ENCODE assay signal across 8 cellular contexts in the genomic region with DNA sequence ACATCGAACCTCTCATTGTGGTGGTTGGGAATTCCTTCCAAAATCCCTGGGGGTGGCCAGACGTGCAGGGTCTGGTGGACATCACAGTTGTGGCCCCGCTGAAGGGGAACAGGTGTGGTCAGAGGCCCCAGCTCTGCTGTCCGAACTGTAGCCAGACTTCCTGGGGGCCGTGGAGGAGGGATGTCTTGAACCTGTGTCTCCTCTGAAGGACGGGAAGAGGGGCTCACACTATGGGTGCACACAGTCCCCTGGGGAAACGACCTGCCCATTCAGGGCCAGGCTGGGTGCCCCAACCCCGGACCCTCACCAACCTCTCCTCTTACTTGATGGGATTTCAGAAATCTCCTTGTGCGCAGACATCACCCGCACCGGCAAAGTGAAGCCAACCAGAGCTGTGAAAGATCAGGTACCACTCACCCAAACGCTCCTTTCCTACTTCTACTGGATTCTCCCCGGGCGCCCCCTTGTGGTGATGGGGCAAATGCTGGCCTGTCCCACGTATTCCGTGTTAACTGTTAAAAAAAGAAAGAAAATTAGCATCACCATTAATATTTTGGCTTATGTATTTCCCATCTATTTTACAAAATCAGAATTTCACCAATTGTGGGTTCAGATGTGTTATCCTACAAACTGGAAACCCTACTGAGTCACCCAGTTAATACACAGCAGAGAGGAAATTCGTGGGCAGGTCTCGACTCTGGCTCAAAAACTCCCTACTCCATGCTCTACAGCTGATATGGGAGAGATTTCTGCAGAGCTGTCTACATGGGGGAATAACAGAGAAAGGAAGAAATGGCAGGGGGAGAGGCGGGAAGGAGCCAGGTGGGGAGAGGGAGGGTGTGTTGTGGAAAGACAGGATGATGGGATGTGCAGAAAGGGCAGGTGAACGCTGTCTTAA.
A peak's percentile ranks its signal among the peaks of the same experiment; 100 is the strongest.
DNase-seq lines count a peak whose midpoint lies in the region; ATAC-seq and TF ChIP-seq lines count a peak whose summit lies in the region.

No MANE protein-coding gene starts in this region.

- ATAC-seq in HG03025 (IDR thresholded peaks at IDR 0.05; ENCODE audit: low FRiP score, unreplicated experiment) (no peak), GM18519 (IDR thresholded peaks at IDR 0.05; ENCODE audit: low FRiP score, unreplicated experiment) (no peak)

- no peaks in the 10 kb centered on the region for H3K36me3 Mint-ChIP-seq in T-helper 2 cell treated with Interferon-gamma antibody and Interleukin-4, amounts not matched to agents 5 μg/mL and 100 μg/mL, for 36 hours (ENCODE audit: low read depth)

- DNase-seq in GM03348 (ENCODE audit: low spot score) (peak; percentile 80), NB4 (ENCODE audit: low read depth) (peak; percentile 76), astrocyte of the hippocampus (ENCODE audit: low read depth, low spot score) (peak; percentile 83), iPS-NIHi11 (ENCODE audit: low spot score) (peak; percentile 80)
- peak; percentile 23 for DNase-seq in T-helper 2 cell treated with Interferon-gamma antibody and Interleukin-4, amounts not matched to agents 5 μg/mL and 100 μg/mL, for 36 hours (ENCODE audit: low spot score)
- DNase-seq in stimulated activated CD4-positive, alpha-beta T cell treated with anti-CD3 and anti-CD28 coated beads, Interleukin-12 subunit alpha, Interleukin-12 subunit beta, amount 100 ng/mL, for 24 hours (ENCODE audit: low read depth in 2 of 2), result peak; percentile 31 to 69

- TF ChIP-seq CTCF in NB4 (IDR thresholded peaks at IDR 0.05; ENCODE audit: low read depth, low read length), result peak; percentile 90

- H3K9me3 Mint-ChIP-seq in T-helper 2 cell treated with Interferon-gamma antibody and Interleukin-4, amounts not matched to agents 5 μg/mL and 100 μg/mL, for 36 hours, result no peaks in the 10 kb centered on the region

- H3K27me3 Mint-ChIP-seq in T-helper 2 cell treated with Interferon-gamma antibody and Interleukin-4, amounts not matched to agents 5 μg/mL and 100 μg/mL, for 36 hours (ENCODE audit: low read depth), result no peaks in the 10 kb centered on the region

- H3K4me3 ChIP-seq in NB4 (ENCODE audit: low read depth, low read length), result no peak overlapping the region

- H3K4me3 Mint-ChIP-seq in T-helper 2 cell treated with Interferon-gamma antibody and Interleukin-4, amounts not matched to agents 5 μg/mL and 100 μg/mL, for 36 hours, result no peak overlapping the region

- H3K27ac Mint-ChIP-seq in T-helper 2 cell treated with Interferon-gamma antibody and Interleukin-4, amounts not matched to agents 5 μg/mL and 100 μg/mL, for 36 hours, result no peak overlapping the region

- no peaks in the 10 kb centered on the region for H3K4me1 Mint-ChIP-seq in T-helper 2 cell treated with Interferon-gamma antibody and Interleukin-4, amounts not matched to agents 5 μg/mL and 100 μg/mL, for 36 hours (ENCODE audit: low read depth)

- no peak for TF ChIP-seq POLR2A in NB4 (IDR thresholded peaks at IDR 0.05; ENCODE audit: extremely low read depth, insufficient read length)

Comparison
In these comparisons a context has a peak if more than half of its experiments do, and no peak if none do; other contexts are left out.
1. DNase-seq: peak in every context shown above with its lines; median percentile 83 in astrocyte of the hippocampus; 80 in GM03348; 80 in iPS-NIHi11; 76 in NB4; 50 in stimulated activated CD4-positive, alpha-beta T cell treated with anti-CD3 and anti-CD28 coated beads, Interleukin-12 subunit alpha, Interleukin-12 subunit beta, amount 100 ng/mL, for 24 hours; 23 in T-helper 2 cell treated with Interferon-gamma antibody and Interleukin-4, amounts not matched to agents 5 μg/mL and 100 μg/mL, for 36 hours.